28 cellular contexts compared by ENCODE assay signal in genomic region chr2:129805889-129806288, GRCh38.
"Had no signal": no experiment of that assay in that cellular context is flagged by ENCODE, and none has a peak within 500 bp of the region (broad histone marks: within the 10 kb centered on the region; RNA-seq: fewer than 3 reads in every experiment).

No MANE protein-coding gene starts in this region.

- DNase-seq: activated CD4-positive, alpha-beta T cell treated with anti-CD3 and anti-CD28 coated beads for 36 hours; activated CD4-positive, alpha-beta T cell treated with anti-CD3 and anti-CD28 coated beads, Interleukin-2, amount 50 U/mL, for 4 hours; activated CD4-positive, CD25-positive, alpha-beta regulatory T cell; activated CD8-positive, alpha-beta memory T cell treated with anti-CD3 and anti-CD28 coated beads for 24 hours; activated effector memory CD4-positive, alpha-beta T cell treated with Interleukin-2 at 50 U/mL for 16 hours; activated naive CD4-positive, alpha-beta T cell treated with Interleukin-2 at 50 U/mL for 16 hours; adrenal gland; aorta; body of pancreas; cortex of kidney; effector memory CD8-positive, alpha-beta T cell; heart left ventricle; hypothalamus; immature natural killer cell; natural killer cell; pancreas; stimulated activated CD4-positive, alpha-beta T cell treated with anti-CD3 and anti-CD28 coated beads, Interleukin-12 subunit alpha, Interleukin-12 subunit beta, amount 100 ng/mL, for 4 hours; stimulated activated CD4-positive, alpha-beta T cell treated with anti-CD3 and anti-CD28 coated beads, Interleukin-4, amount 100 ng/mL, for 1 hour; stimulated activated naive CD8-positive, alpha-beta T cell treated with anti-CD3 and anti-CD28 coated beads, Interleukin-15, amount 100 ng/mL, for 72 hours; substantia nigra; T-helper 1 cell had no signal

- H3K36me3 ChIP-seq: adrenal gland, heart left ventricle, neutrophil, pancreas, prostate gland had no signal

- H3K9me3 Mint-ChIP-seq: effector memory CD8-positive, alpha-beta T cell; immature natural killer cell; natural killer cell; stimulated activated effector memory CD8-positive, alpha-beta T cell treated with anti-CD3 and anti-CD28 coated beads, Interleukin-12 subunit alpha, Interleukin-12 subunit beta, amount 100 ng/mL, for 72 hours; stimulated activated naive CD8-positive, alpha-beta T cell treated with anti-CD3 and anti-CD28 coated beads, Interleukin-15, amount 100 ng/mL, for 72 hours; T-helper 2 cell treated with Interferon-gamma antibody and Interleukin-4, amounts not matched to agents 5 μg/mL and 100 μg/mL, for 36 hours had no signal

- H3K36me3 Mint-ChIP-seq: activated naive CD8-positive, alpha-beta T cell; immature natural killer cell; natural killer cell; stimulated activated effector memory CD8-positive, alpha-beta T cell treated with anti-CD3 and anti-CD28 coated beads, Interleukin-12 subunit alpha, Interleukin-12 subunit beta, amount 100 ng/mL, for 72 hours had no signal

- H3K4me3 ChIP-seq: adrenal gland, body of pancreas, heart left ventricle, pancreas, prostate gland, skin epidermis had no signal

- H3K4me1 Mint-ChIP-seq: activated CD4-positive, alpha-beta T cell treated with anti-CD3 and anti-CD28 coated beads for 36 hours; immature natural killer cell; natural killer cell; stimulated activated effector memory CD8-positive, alpha-beta T cell treated with anti-CD3 and anti-CD28 coated beads, Interleukin-12 subunit alpha, Interleukin-12 subunit beta, amount 100 ng/mL, for 72 hours; stimulated activated naive CD8-positive, alpha-beta T cell treated with anti-CD3 and anti-CD28 coated beads, Interleukin-15, amount 100 ng/mL, for 72 hours had no signal

- H3K27ac Mint-ChIP-seq: activated CD4-positive, alpha-beta T cell treated with anti-CD3 and anti-CD28 coated beads for 36 hours; activated naive CD8-positive, alpha-beta T cell; effector memory CD8-positive, alpha-beta T cell; immature natural killer cell; natural killer cell; stimulated activated effector memory CD8-positive, alpha-beta T cell treated with anti-CD3 and anti-CD28 coated beads, Interleukin-12 subunit alpha, Interleukin-12 subunit beta, amount 100 ng/mL, for 72 hours; stimulated activated naive CD8-positive, alpha-beta T cell treated with anti-CD3 and anti-CD28 coated beads, Interleukin-15, amount 100 ng/mL, for 72 hours; T-helper 2 cell treated with Interferon-gamma antibody and Interleukin-4, amounts not matched to agents 5 μg/mL and 100 μg/mL, for 36 hours had no signal

- H3K4me3 Mint-ChIP-seq: activated CD4-positive, alpha-beta T cell treated with anti-CD3 and anti-CD28 coated beads for 36 hours; activated naive CD8-positive, alpha-beta T cell; effector memory CD8-positive, alpha-beta T cell; immature natural killer cell; natural killer cell; stimulated activated effector memory CD8-positive, alpha-beta T cell treated with anti-CD3 and anti-CD28 coated beads, Interleukin-12 subunit alpha, Interleukin-12 subunit beta, amount 100 ng/mL, for 72 hours; stimulated activated naive CD8-positive, alpha-beta T cell treated with anti-CD3 and anti-CD28 coated beads, Interleukin-15, amount 100 ng/mL, for 72 hours; T-helper 2 cell treated with Interferon-gamma antibody and Interleukin-4, amounts not matched to agents 5 μg/mL and 100 μg/mL, for 36 hours had no signal

- H3K4me1 ChIP-seq: adrenal gland, body of pancreas, heart left ventricle, pancreas, prostate gland had no signal

- H3K9me3 ChIP-seq: adrenal gland, body of pancreas, heart left ventricle, neutrophil, pancreas, prostate gland had no signal

- H3K27me3 ChIP-seq: adrenal gland, body of pancreas, pancreas had no signal

- ATAC-seq: activated CD4-positive, alpha-beta T cell treated with anti-CD3 and anti-CD28 coated beads for 36 hours; body of pancreas; effector memory CD8-positive, alpha-beta T cell; heart left ventricle; natural killer cell; pancreas; sciatic nerve; stimulated activated effector memory CD8-positive, alpha-beta T cell treated with anti-CD3 and anti-CD28 coated beads, Interleukin-12 subunit alpha, Interleukin-12 subunit beta, amount 100 ng/mL, for 72 hours; stimulated activated naive CD8-positive, alpha-beta T cell treated with anti-CD3 and anti-CD28 coated beads, Interleukin-15, amount 100 ng/mL, for 72 hours had no signal

- H3K27ac ChIP-seq: adrenal gland, body of pancreas, heart left ventricle, neutrophil, pancreas, prostate gland, skin epidermis had no signal
